ENCODE assay signal across 8 cellular contexts in genomic region chr7:132394283-132395003, GRCh38.
DNase-seq lines count a peak whose midpoint lies in the region; ATAC-seq and TF ChIP-seq lines count a peak whose summit lies in the region.

No MANE protein-coding gene starts in this region.

- peak; percentile 38 for TF ChIP-seq CTCF in fibroblast of the aortic adventitia (IDR thresholded peaks at IDR 0.05; ENCODE audit: insufficient read depth, low read length)
- peak; percentile 11 for TF ChIP-seq CTCF in thoracic aorta (IDR thresholded peaks at IDR 0.05)

- no peaks in the 10 kb centered on the region for H3K27me3 ChIP-seq in thoracic aorta (replicated peaks; ENCODE audit: insufficient read depth)

- H3K4me3 ChIP-seq in fibroblast of the aortic adventitia (ENCODE audit: low read depth, low read length) (no peak overlapping the region), thoracic aorta (no peak overlapping the region)

- no peaks in the 10 kb centered on the region for H3K9me3 ChIP-seq in thoracic aorta

- H3K27ac ChIP-seq in thoracic aorta = no peak overlapping the region

- no peak for ATAC-seq in thoracic aorta (ENCODE audit: insufficient number of reproducible peaks, low FRiP score, low read depth)
- ATAC-seq in GM18868 (IDR thresholded peaks at IDR 0.05; ENCODE audit: unreplicated experiment) = no peak
- no peak for ATAC-seq in HG03025 (IDR thresholded peaks at IDR 0.05; ENCODE audit: low FRiP score, unreplicated experiment)

- peak; percentile 4 for DNase-seq in stimulated activated CD4-positive, alpha-beta T cell treated with anti-CD3 and anti-CD28 coated beads, Interleukin-15, amount 100 ng/mL, for 24 hours
- DNase-seq in stimulated activated CD4-positive, alpha-beta T cell treated with anti-CD3 and anti-CD28 coated beads, Interleukin-4, amount 100 ng/mL, for 1 hour = no peak
- peak; percentile 64 for DNase-seq in RPMI8226
- DNase-seq in fibroblast of the aortic adventitia (ENCODE audit: low read depth) = peak; percentile 34
- no peak for DNase-seq in thoracic aorta (ENCODE audit: low spot score)
- DNase-seq in cortex of kidney (lab: John Stamatoyannopoulos, UW) = no peak

- H3K4me1 ChIP-seq in thoracic aorta (ENCODE audit: control insufficient read depth in 1 of 2, low read depth in 2 of 2) = peaks cover 0 to 43% of the 10 kb centered on the region in 2 donors

- no peaks in the 10 kb centered on the region for H3K36me3 ChIP-seq in thoracic aorta

Comparison
In these comparisons a context has a peak if more than half of its experiments do, and no peak if none do; other contexts are left out.
1. DNase-seq: peak in stimulated activated CD4-positive, alpha-beta T cell treated with anti-CD3 and anti-CD28 coated beads, Interleukin-15, amount 100 ng/mL, for 24 hours (single experiment), RPMI8226 (single experiment) and fibroblast of the aortic adventitia (single experiment); none in stimulated activated CD4-positive, alpha-beta T cell treated with anti-CD3 and anti-CD28 coated beads, Interleukin-4, amount 100 ng/mL, for 1 hour (single experiment), thoracic aorta (single experiment) and cortex of kidney (single experiment).